Comparison of ENCODE assay signal across 12 cellular contexts in the genomic region with DNA sequence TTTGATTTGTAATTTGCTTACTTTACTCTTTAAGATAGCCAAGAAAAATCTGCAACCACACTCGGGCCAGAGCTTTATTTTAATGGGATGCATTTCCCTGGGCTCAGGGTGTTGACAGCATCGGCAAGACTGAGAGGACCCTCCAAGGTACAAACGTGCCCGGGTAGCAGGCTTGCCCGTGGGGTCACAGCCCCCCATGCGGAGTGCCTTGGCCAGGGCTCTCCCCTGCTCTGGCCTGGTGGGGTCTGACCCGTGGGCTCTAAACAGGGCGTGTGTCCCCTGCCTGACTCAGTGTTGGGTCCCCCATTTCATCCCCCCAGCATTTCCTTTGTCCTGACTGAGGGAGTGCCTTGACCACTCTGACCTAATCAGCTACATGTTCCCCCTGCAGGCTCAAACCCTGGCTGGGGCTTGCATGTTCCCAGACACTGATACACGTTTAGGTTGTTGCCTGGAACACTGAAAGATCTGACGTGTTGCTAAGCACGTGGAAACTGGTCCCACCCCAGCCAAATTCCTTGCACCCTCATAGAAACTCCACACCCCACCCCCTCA. TPM values are rescaled to one million over a fixed set of nuclear protein-coding genes. Genes with fewer than 3 reads are reported as not detected.
"Had no signal": no experiment of that assay in that cellular context is flagged by ENCODE, and none has a peak within 500 bp of the region (broad histone marks: within the 10 kb centered on the region; RNA-seq: fewer than 3 reads in every experiment).

No MANE protein-coding gene starts in this region.

RNA-seq across cellular contexts. Expression of a gene that starts 9.1 kb away (rescaled TPM):
- total RNA-seq: activated B cell treated with CpG ODN at 0.5 μM for 24 hours; activated CD4-positive, alpha-beta memory T cell treated with anti-CD3 and anti-CD28 coated beads for 36 hours; activated CD4-positive, alpha-beta T cell treated with anti-CD3 and anti-CD28 coated beads, Interleukin-2, amount 10 ng/mL, durations not matched to agents 24 days and 14 days; activated CD8-positive, alpha-beta memory T cell treated with anti-CD3 and anti-CD28 coated beads, Interleukin-2, amount 10 ng/mL, durations not matched to agents 7 days and 5 days; activated CD8-positive, alpha-beta T cell treated with anti-CD3 and anti-CD28 coated beads for 36 hours; activated naive CD8-positive, alpha-beta T cell treated with anti-CD3 and anti-CD28 coated beads, Interleukin-2, amount 10 ng/mL, durations not matched to agents 7 days and 5 days; activated T-cell treated with anti-CD3 and anti-CD28 coated beads, Interleukin-2, amount 50 U/mL, for 4 hours; activated T-helper 2 cell treated with anti-CD3 and anti-CD28 coated beads, Interferon-gamma antibody, Interleukin-2, Interleukin-4, amounts not matched to agents 10 μg/mL and 5 μg/mL and 100 μg/mL, durations not matched to agents 14 hours and 24 hours and 36 hours; ascending aorta; bronchial epithelial cell; cardiac muscle cell; cerebellum had no signal
